In genomic region chr15:101625980-101626379, GRCh38 we compare ENCODE assay signal across 15 cellular contexts. TPM values are rescaled to one million over a fixed set of nuclear protein-coding genes. Genes with fewer than 3 reads are reported as not detected.
DNase-seq lines count a peak whose midpoint lies in the region; ATAC-seq and TF ChIP-seq lines count a peak whose summit lies in the region.
"Had no signal": no experiment of that assay in that cellular context is flagged by ENCODE, and none has a peak within 500 bp of the region (broad histone marks: within the 10 kb centered on the region; RNA-seq: fewer than 3 reads in every experiment).

No MANE protein-coding gene starts in this region.

- H3K4me1 ChIP-seq in iPS-18a (ENCODE audit: control insufficient read depth, low read depth, low read length), result no peaks in the 10 kb centered on the region

- no peaks in the 10 kb centered on the region for H3K36me3 ChIP-seq in iPS-18a (ENCODE audit: control insufficient read depth, low read depth, low read length)

- H3K9me3 ChIP-seq in iPS-18a (ENCODE audit: control insufficient read depth, low read depth, low read length), result no peaks in the 10 kb centered on the region

- H3K4me3 ChIP-seq in iPS-18a (ENCODE audit: low read length), result peak overlapping the region; percentile 30
- H3K4me3 ChIP-seq: BLaER1 had no signal

- peak; percentile 91 for ATAC-seq in Right ventricle myocardium inferior
- ATAC-seq in stimulated activated naive CD8-positive, alpha-beta T cell treated with anti-CD3 and anti-CD28 coated beads, Interleukin-15, Interleukin-2, amounts not matched to agents 100 U/mL and 50 U/mL, for 24 hours, result no peak
- ATAC-seq: activated T-cell treated with anti-CD3 and anti-CD28 coated beads, Interleukin-2, amount 50 U/mL, for 4 hours had no signal

- intact Hi-C loops in Right ventricle myocardium inferior (cut with DNase I) (no loop called here), cardiac septum (cut with DNase I) (no loop called here)

- no peaks in the 10 kb centered on the region for H3K27me3 ChIP-seq in iPS-18a (ENCODE audit: control insufficient read depth, insufficient read depth, low read length)
- H3K27me3 ChIP-seq: BLaER1 had no signal

- DNase-seq in Right ventricle myocardium inferior (ENCODE audit: missing footprints) (no peak), cardiac septum (ENCODE audit: low spot score) (no peak), EL (no peak), erythroblast (lab: John Stamatoyannopoulos, UW) (no peak)
- no peak for DNase-seq in stimulated activated naive CD8-positive, alpha-beta T cell treated with anti-CD3 and anti-CD28 coated beads, Interleukin-15, Interleukin-2, amounts not matched to agents 100 U/mL and 50 U/mL, for 24 hours
- DNase-seq: activated T-cell treated with anti-CD3 and anti-CD28 coated beads, Interleukin-2, amount 50 U/mL, for 4 hours; NCI-H187; NCI-H748 treated with DMSO at 0.1 percent for 48 hours; nucleus accumbens; retina; stimulated activated CD4-positive, alpha-beta T cell treated with anti-CD3 and anti-CD28 coated beads, Interleukin-12 subunit alpha, Interleukin-12 subunit beta, amount 100 ng/mL, for 4 hours had no signal

- no peak for TF ChIP-seq POLR2A in erythroblast (IDR thresholded peaks at IDR 0.05; ENCODE audit: low read length)

- no peak overlapping the region for H3K9ac ChIP-seq in iPS-18a (ENCODE audit: low read length)
- H3K9ac ChIP-seq: BLaER1 had no signal

- H3K27ac ChIP-seq in angular gyrus (ENCODE audit: low read depth, low read length) (peak overlapping the region; percentile 67), iPS-18a (ENCODE audit: low read length) (no peak overlapping the region), temporal lobe (ENCODE audit: low read depth, low read length) (peak overlapping the region; percentile 19)
- H3K27ac ChIP-seq: BLaER1 had no signal

RNA-seq across cellular contexts. Expression of gene TM2D3, which starts 26.2 kb away (rescaled TPM):
- total RNA-seq in Right ventricle myocardium inferior (49.9 TPM), cardiac septum (45.0 TPM), temporal lobe (62.9 TPM)
